Comparison of ENCODE assay signal across 14 cellular contexts in genomic region chr1:2502661-2503553, GRCh38. TPM values are rescaled to one million over a fixed set of nuclear protein-coding genes. Genes with fewer than 3 reads are reported as not detected.
A peak's percentile ranks its signal among the peaks of the same experiment; 100 is the strongest.
DNase-seq lines count a peak whose midpoint lies in the region; ATAC-seq and TF ChIP-seq lines count a peak whose summit lies in the region.
"Had no signal": no experiment of that assay in that cellular context is flagged by ENCODE, and none has a peak within 500 bp of the region (broad histone marks: within the 10 kb centered on the region; RNA-seq: fewer than 3 reads in every experiment).

No MANE protein-coding gene starts in this region.

- no peaks in the 10 kb centered on the region for H3K36me3 Mint-ChIP-seq in Calu3 (ENCODE audit: insufficient read depth, unreplicated experiment)
- H3K36me3 Mint-ChIP-seq: CD14-positive monocyte had no signal

- intact Hi-C loops in Calu3 (cut with micrococcal nuclease; ENCODE audit: unreplicated experiment): no loop called here

- H3K4me2 ChIP-seq in BLaER1 (peak overlapping the region; percentile 73; the same call in 1 of the 2 replicates), neuronal stem cell (ENCODE audit: insufficient read depth, low read length, poor library complexity, severe bottlenecking) (no peak overlapping the region)
- H3K4me2 ChIP-seq: A549 had no signal

- H2BK5ac ChIP-seq in neuronal stem cell (ENCODE audit: low read length): no peak overlapping the region

- H4K91ac ChIP-seq in neuronal stem cell (ENCODE audit: low read depth, low read length, poor library complexity): peak overlapping the region; percentile 47

- no TSS peak for BruUV-seq in Calu3 (replicated peaks; lab: Mats Ljungman, UMichigan)

- ATAC-seq in GM18909 (IDR thresholded peaks at IDR 0.05; ENCODE audit: poor library complexity, unreplicated experiment): no peak

- peak; percentile 75 for DNase-seq in H7
- no peak for DNase-seq in SJCRH30
- DNase-seq in neuronal stem cell (ENCODE audit: low spot score): no peak
- no peak for DNase-seq in Calu3
- DNase-seq: BE2C; CD8-positive, alpha-beta memory T cell; DMS 273 treated with DMSO at 0.1 percent for 48 hours had no signal

- WGBS in neuronal stem cell (ENCODE audit: extremely low coverage in 2 of 2, insufficient read length in 2 of 2, insufficient replicate concordance in 1 of 2), 2 donors: no CpG with 5 or more reads among the region's 36 CpGs

- no peak overlapping the region for H3K4me3 Mint-ChIP-seq in Calu3 (ENCODE audit: low read depth, unreplicated experiment)
- H3K4me3 Mint-ChIP-seq: CD14-positive monocyte; CD8-positive, alpha-beta memory T cell had no signal

- H3K27ac Mint-ChIP-seq in Calu3 (ENCODE audit: unreplicated experiment): no peak overlapping the region
- H3K27ac Mint-ChIP-seq: CD14-positive monocyte had no signal

- peaks cover 40% of the 10 kb centered on the region for H4K20me1 ChIP-seq in BLaER1

- TF ChIP-seq CTCF in Calu3 (IDR thresholded peaks at IDR 0.05; ENCODE audit: unreplicated experiment): no peak

- no peaks in the 10 kb centered on the region for H3K27me3 ChIP-seq in BLaER1
- H3K27me3 ChIP-seq in H7 (ENCODE audit: control insufficient read depth, insufficient read depth, low read length): no peaks in the 10 kb centered on the region
- peaks cover 2% of the 10 kb centered on the region; the same call in 1 of the 2 replicates for H3K27me3 ChIP-seq in SJCRH30
- H3K27me3 ChIP-seq in neuronal stem cell (ENCODE audit: control insufficient read depth in 3 of 3, insufficient read depth in 3 of 3, low read depth in 1 of 3, low read length in 3 of 3): peaks cover 0 to 4% (median 0%) of the 10 kb centered on the region in 3 experiments
- H3K27me3 ChIP-seq: BE2C had no signal

- peak overlapping the region; percentile 70 for H3K23ac ChIP-seq in neuronal stem cell (ENCODE audit: low read depth, low read length, poor library complexity)

- no peaks in the 10 kb centered on the region for H3K27me3 Mint-ChIP-seq in Calu3 (ENCODE audit: unreplicated experiment)
- H3K27me3 Mint-ChIP-seq: CD8-positive, alpha-beta memory T cell had no signal

- H3K14ac ChIP-seq in neuronal stem cell (ENCODE audit: low read length): peak overlapping the region; percentile 91

- peaks cover 74% of the 10 kb centered on the region for H3K4me1 ChIP-seq in BLaER1
- H3K4me1 ChIP-seq in SJCRH30: peaks cover 60% of the 10 kb centered on the region
- peaks cover 2 to 3% of the 10 kb centered on the region in 2 donors for H3K4me1 ChIP-seq in neuronal stem cell (ENCODE audit: control insufficient read depth in 2 of 2, insufficient read depth in 1 of 2, low read depth in 1 of 2, low read length in 2 of 2)
- H3K4me1 ChIP-seq: A549, BE2C had no signal

- no peaks in the 10 kb centered on the region for H3K79me1 ChIP-seq in neuronal stem cell (ENCODE audit: low read depth, low read length)

- CTCF ChIA-PET in Calu3 (lab: Charles Lee): no interaction called here

- no peak overlapping the region for H2AFZ ChIP-seq in neuronal stem cell (ENCODE audit: low read length)

- peak overlapping the region; percentile 1 for H3K4ac ChIP-seq in neuronal stem cell (ENCODE audit: low read length)

- no peaks in the 10 kb centered on the region for H3K9me3 ChIP-seq in BLaER1
- H3K9me3 ChIP-seq in SJCRH30 (replicated peaks): no peaks in the 10 kb centered on the region
- no peaks in the 10 kb centered on the region for H3K9me3 ChIP-seq in neuronal stem cell (replicated peaks in 1 of 2; ENCODE audit: control insufficient read depth in 2 of 2, insufficient read depth in 1 of 2, low read depth in 1 of 2, low read length in 2 of 2)
- H3K9me3 ChIP-seq: A549, BE2C had no signal

- peaks cover 12% of the 10 kb centered on the region for H3K36me3 ChIP-seq in BLaER1
- no peaks in the 10 kb centered on the region for H3K36me3 ChIP-seq in H7 (replicated peaks; ENCODE audit: control insufficient read depth, insufficient read depth, low read length)
- peaks cover 6% of the 10 kb centered on the region; the same call in 1 of the 2 replicates for H3K36me3 ChIP-seq in SJCRH30
- peaks cover 4 to 9% of the 10 kb centered on the region in 2 donors for H3K36me3 ChIP-seq in neuronal stem cell (replicated peaks in 1 of 2; ENCODE audit: control insufficient read depth in 2 of 2, insufficient read depth in 2 of 2, low read length in 2 of 2)
- H3K36me3 ChIP-seq: BE2C had no signal

- H2BK120ac ChIP-seq in neuronal stem cell (ENCODE audit: low read depth, low read length): peak overlapping the region; percentile 87

- H3K4me3 ChIP-seq in BLaER1: no peak overlapping the region
- H3K4me3 ChIP-seq in H7 (ENCODE audit: insufficient read depth, low read depth, low read length): no peak overlapping the region
- peak overlapping the region; percentile 50; the same call in 1 of the 2 replicates for H3K4me3 ChIP-seq in SJCRH30
- H3K4me3 ChIP-seq in neuronal stem cell (ENCODE audit: low read length in 2 of 2): no peak overlapping the region
- H3K4me3 ChIP-seq: A549 had no signal

- peak overlapping the region; percentile 87 for H3K18ac ChIP-seq in neuronal stem cell (ENCODE audit: low read length)

- H2BK15ac ChIP-seq in neuronal stem cell (ENCODE audit: low read length): peak overlapping the region; percentile 75

- peak overlapping the region; percentile 91 for H2AK5ac ChIP-seq in neuronal stem cell (ENCODE audit: low read depth, low read length)

- H3K9ac ChIP-seq in BLaER1 (no peak overlapping the region), neuronal stem cell (ENCODE audit: low read depth, low read length, poor library complexity) (no peak overlapping the region)

- no peak overlapping the region for H2BK12ac ChIP-seq in neuronal stem cell (ENCODE audit: low read length)

- no peak overlapping the region for H4K8ac ChIP-seq in neuronal stem cell (ENCODE audit: low read depth, low read length)

- H3K4me1 Mint-ChIP-seq in Calu3 (ENCODE audit: low read depth, unreplicated experiment): peaks cover 8% of the 10 kb centered on the region

- H3K27ac ChIP-seq in BLaER1 (no peak overlapping the region), SJCRH30 (no peak overlapping the region), neuronal stem cell (replicated peaks; ENCODE audit: low read length) (no peak overlapping the region)
- H3K27ac ChIP-seq: A549 had no signal

- no peaks in the 10 kb centered on the region for H3K9me3 Mint-ChIP-seq in Calu3 (ENCODE audit: low read depth, unreplicated experiment)
- H3K9me3 Mint-ChIP-seq: CD14-positive monocyte; CD8-positive, alpha-beta memory T cell had no signal

RNA-seq across cellular contexts. Expression of gene PANK4, which starts 23.5 kb away (rescaled TPM):
- 62.5 and 79.0 TPM in 2 replicates for total RNA-seq in H7 (2014; rRNA removed; shearing (Covaris generic))
- total RNA-seq in SJCRH30 (2014; rRNA removed; shearing (Covaris generic)): 42.1 and 48.8 TPM in 2 replicates
- polyA plus RNA-seq in neuronal stem cell (2013, experiment 1 of 2): 23.5 TPM
- polyA plus RNA-seq in neuronal stem cell (2013, experiment 2 of 2): 22.7 TPM
- 24.4 and 24.7 TPM in 2 replicates for total RNA-seq in Calu3 (2022)

RNA-seq across cellular contexts. Expression of gene PLCH2, which starts 26.8 kb away (rescaled TPM):
- total RNA-seq in H7 (2014; rRNA removed; shearing (Covaris generic)): 0.24 and 0.37 TPM in 2 replicates
- total RNA-seq in SJCRH30 (2014; rRNA removed; shearing (Covaris generic)): 0.22 and 0.56 TPM in 2 replicates
- polyA plus RNA-seq in neuronal stem cell (2013, experiment 1 of 2): 4.2 TPM
- 4.0 TPM for polyA plus RNA-seq in neuronal stem cell (2013, experiment 2 of 2)
- 3.1 and 4.1 TPM in 2 replicates for total RNA-seq in Calu3 (2022)
- total RNA-seq: Daoy had no signal
- polyA plus RNA-seq: CD14-positive monocyte had no signal

RNA-seq across cellular contexts. Expression of gene HES5, which starts 27.2 kb away (rescaled TPM):
- 0.07 and 0.33 TPM in 2 replicates for total RNA-seq in H7 (2014; rRNA removed; shearing (Covaris generic))
- total RNA-seq in SJCRH30 (2014; rRNA removed; shearing (Covaris generic)): not detected in 2 replicates
- 208 TPM for polyA plus RNA-seq in neuronal stem cell (2013, experiment 1 of 2)
- 209 TPM for polyA plus RNA-seq in neuronal stem cell (2013, experiment 2 of 2)
- not detected in 2 replicates for total RNA-seq in Calu3 (2022)
- total RNA-seq: CD8-positive, alpha-beta memory T cell; Daoy; HT1080 had no signal
- polyA plus RNA-seq: A549; AG04450; CD14-positive monocyte; CD8-positive, alpha-beta memory T cell had no signal

RNA-seq across cellular contexts. Expression of gene TNFRSF14, which starts 53.3 kb away (rescaled TPM):
- 0.07 and 0.55 TPM in 2 replicates for total RNA-seq in H7 (2014; rRNA removed; shearing (Covaris generic))
- total RNA-seq in SJCRH30 (2014; rRNA removed; shearing (Covaris generic)): 0.51 TPM in 1 of 2 replicates, not detected in the other
- 1.1 TPM for polyA plus RNA-seq in neuronal stem cell (2013, experiment 1 of 2)
- 1.3 TPM for polyA plus RNA-seq in neuronal stem cell (2013, experiment 2 of 2)
- 24.4 and 33.4 TPM in 2 replicates for total RNA-seq in Calu3 (2022)
